In genomic region chr5:131268758-131269370, GRCh38 we compare ENCODE assay signal across 15 cellular contexts. TPM values are rescaled to one million over a fixed set of nuclear protein-coding genes. Genes with fewer than 3 reads are reported as not detected.
A peak's percentile ranks its signal among the peaks of the same experiment; 100 is the strongest.
DNase-seq lines count a peak whose midpoint lies in the region; ATAC-seq and TF ChIP-seq lines count a peak whose summit lies in the region.
"Had no signal": no experiment of that assay in that cellular context is flagged by ENCODE, and none has a peak within 500 bp of the region (broad histone marks: within the 10 kb centered on the region; RNA-seq: fewer than 3 reads in every experiment).

No MANE protein-coding gene starts in this region.

- TF ChIP-seq POLR2A in spleen (IDR thresholded peaks at IDR 0.05): no peak

- H3K4me3 Mint-ChIP-seq in activated CD4-positive, alpha-beta T cell treated with anti-CD3 and anti-CD28 coated beads, Interleukin-2, amount 10 ng/mL, durations not matched to agents 7 days and 5 days: peak overlapping the region; percentile 91
- H3K4me3 Mint-ChIP-seq in central memory CD8-positive, alpha-beta T cell: peak overlapping the region; percentile 83
- H3K4me3 Mint-ChIP-seq: HFFc6 had no signal

- peaks cover 28 to 91% (median 80%) of the 10 kb centered on the region in 6 donors for H3K4me1 ChIP-seq in spleen

- H3K27ac ChIP-seq in RWPE1 (peak overlapping the region; percentile 45), spleen (peak overlapping the region in 7 of 8 donors; percentile 17 to 100 (median 98))
- H3K27ac ChIP-seq: pancreas had no signal

- H3K36me3 Mint-ChIP-seq in activated CD4-positive, alpha-beta T cell treated with anti-CD3 and anti-CD28 coated beads, Interleukin-2, amount 10 ng/mL, durations not matched to agents 7 days and 5 days (ENCODE audit: low read depth): peaks cover 52% of the 10 kb centered on the region
- H3K36me3 Mint-ChIP-seq in central memory CD8-positive, alpha-beta T cell (ENCODE audit: insufficient read depth): peaks cover 42% of the 10 kb centered on the region

- peak overlapping the region in 1 of 8 donors; percentile 91 for H3K4me3 ChIP-seq in spleen
- H3K4me3 ChIP-seq: pancreas, skin epidermis had no signal

- 79 to 90% (median 88%) methylated on average over 12 of the region's 12 CpGs for WGBS in spleen, 5 donors

- no peak for DNase-seq in activated CD4-positive, alpha-beta T cell treated with anti-CD3 and anti-CD28 coated beads, Interleukin-2, amount 10 ng/mL, durations not matched to agents 7 days and 5 days
- no peak for DNase-seq in activated CD4-positive, alpha-beta T cell treated with anti-CD3 and anti-CD28 coated beads for 1 hour
- DNase-seq in RWPE1 (ENCODE audit: low spot score) (no peak), spleen (no peak), NCI-H748 treated with DMSO at 0.1 percent for 48 hours (lab: John Stamatoyannopoulos, UW) (no peak)
- no peak for DNase-seq in central memory CD8-positive, alpha-beta T cell (ENCODE audit: low spot score in 2 of 2)
- no peak for DNase-seq in stimulated activated CD4-positive, alpha-beta T cell treated with anti-CD3 and anti-CD28 coated beads, Interleukin-12 subunit alpha, Interleukin-12 subunit beta, amount 100 ng/mL, for 4 hours
- DNase-seq: aorta, cortex of kidney, erythroblast, HFFc6, NCI-H1417 treated with DMSO at 0.1 percent for 48 hours, pancreas had no signal

- POLR2A ChIA-PET in activated CD4-positive, alpha-beta T cell treated with anti-CD3 and anti-CD28 coated beads, Interleukin-2, amount 10 ng/mL, durations not matched to agents 7 days and 5 days (lab: Charles Lee): no interaction called here
- POLR2A ChIA-PET in RWPE1 (lab: Yijun Ruan, JAX; ENCODE audit: low non-redundant PET): no interaction called here

- H3K9me3 Mint-ChIP-seq in activated CD4-positive, alpha-beta T cell treated with anti-CD3 and anti-CD28 coated beads, Interleukin-2, amount 10 ng/mL, durations not matched to agents 7 days and 5 days: no peaks in the 10 kb centered on the region
- no peaks in the 10 kb centered on the region for H3K9me3 Mint-ChIP-seq in central memory CD8-positive, alpha-beta T cell
- H3K9me3 Mint-ChIP-seq: HFFc6 had no signal

- CTCF ChIA-PET in activated CD4-positive, alpha-beta T cell treated with anti-CD3 and anti-CD28 coated beads, Interleukin-2, amount 10 ng/mL, durations not matched to agents 7 days and 5 days (lab: Charles Lee): interaction anchor here (0.9 to 1.1 kb wide), 2 partner anchors 11 to 110 kb away, joined by 3 read pairs; no protein-coding TSS in a partner anchor
- CTCF ChIA-PET in RWPE1 (lab: Yijun Ruan, JAX): interaction anchor here (0.6 kb wide), 1 partner anchor 1490 kb away, joined by 3 read pairs; no protein-coding TSS in a partner anchor

- H3K9me3 ChIP-seq in spleen: no peaks in the 10 kb centered on the region
- H3K9me3 ChIP-seq: pancreas had no signal

- intact Hi-C loops in spleen (cut with DNase I; ENCODE audit: low total_unique reads): loop anchor here (10.0 kb wide), 1 partner anchor 104 kb away; the partner anchor contains the start of gene HINT1

- H3K27ac Mint-ChIP-seq in activated CD4-positive, alpha-beta T cell treated with anti-CD3 and anti-CD28 coated beads, Interleukin-2, amount 10 ng/mL, durations not matched to agents 7 days and 5 days: peak overlapping the region; percentile 58
- H3K27ac Mint-ChIP-seq in central memory CD8-positive, alpha-beta T cell (ENCODE audit: low read depth): peak overlapping the region; percentile 96
- H3K27ac Mint-ChIP-seq: HFFc6 had no signal

- no peaks in the 10 kb centered on the region for H3K36me3 ChIP-seq in spleen
- H3K36me3 ChIP-seq: pancreas had no signal

- H3K27me3 Mint-ChIP-seq in activated CD4-positive, alpha-beta T cell treated with anti-CD3 and anti-CD28 coated beads, Interleukin-2, amount 10 ng/mL, durations not matched to agents 7 days and 5 days: no peaks in the 10 kb centered on the region
- H3K27me3 Mint-ChIP-seq in central memory CD8-positive, alpha-beta T cell: no peaks in the 10 kb centered on the region

- TF ChIP-seq CTCF in RWPE1 (conservative IDR thresholded peaks at IDR 0.05; ENCODE audit: low read depth) (no peak), spleen (IDR thresholded peaks at IDR 0.05 in 8 of 11, conservative IDR thresholded peaks at IDR 0.05 in 3 of 11) (no peak)

- H3K4me1 Mint-ChIP-seq in activated CD4-positive, alpha-beta T cell treated with anti-CD3 and anti-CD28 coated beads, Interleukin-2, amount 10 ng/mL, durations not matched to agents 7 days and 5 days: peaks cover 54% of the 10 kb centered on the region
- H3K4me1 Mint-ChIP-seq in central memory CD8-positive, alpha-beta T cell: peaks cover 45% of the 10 kb centered on the region

- no peak for ATAC-seq in central memory CD8-positive, alpha-beta T cell (replicated peaks; ENCODE audit: extremely low read depth, poor library complexity, severe bottlenecking)
- no peak for ATAC-seq in HG03135 (IDR thresholded peaks at IDR 0.05; ENCODE audit: unreplicated experiment)
- ATAC-seq: pancreas had no signal

- H3K27me3 ChIP-seq in spleen (replicated peaks in 1 of 7): no peaks in the 10 kb centered on the region
- H3K27me3 ChIP-seq: pancreas had no signal

RNA-seq across cellular contexts. Expression of gene CDC42SE2, which starts 5.0 kb away (rescaled TPM):
- 100 to 1,000 TPM; 145 TPM for total RNA-seq in activated CD4-positive, alpha-beta T cell treated with anti-CD3 and anti-CD28 coated beads, Interleukin-2, amount 10 ng/mL, durations not matched to agents 7 days and 5 days
- total RNA-seq in spleen: 100 to 1,000 TPM in 5 of 7 donors, 10 to 100 TPM in 2; 85.3 to 128 (median 113) TPM
- polyA plus RNA-seq in spleen: 10 to 100 TPM; 49.6 to 64.6 (median 56.7) TPM
